ENCODE assay signal across 14 cellular contexts in the genomic region with DNA sequence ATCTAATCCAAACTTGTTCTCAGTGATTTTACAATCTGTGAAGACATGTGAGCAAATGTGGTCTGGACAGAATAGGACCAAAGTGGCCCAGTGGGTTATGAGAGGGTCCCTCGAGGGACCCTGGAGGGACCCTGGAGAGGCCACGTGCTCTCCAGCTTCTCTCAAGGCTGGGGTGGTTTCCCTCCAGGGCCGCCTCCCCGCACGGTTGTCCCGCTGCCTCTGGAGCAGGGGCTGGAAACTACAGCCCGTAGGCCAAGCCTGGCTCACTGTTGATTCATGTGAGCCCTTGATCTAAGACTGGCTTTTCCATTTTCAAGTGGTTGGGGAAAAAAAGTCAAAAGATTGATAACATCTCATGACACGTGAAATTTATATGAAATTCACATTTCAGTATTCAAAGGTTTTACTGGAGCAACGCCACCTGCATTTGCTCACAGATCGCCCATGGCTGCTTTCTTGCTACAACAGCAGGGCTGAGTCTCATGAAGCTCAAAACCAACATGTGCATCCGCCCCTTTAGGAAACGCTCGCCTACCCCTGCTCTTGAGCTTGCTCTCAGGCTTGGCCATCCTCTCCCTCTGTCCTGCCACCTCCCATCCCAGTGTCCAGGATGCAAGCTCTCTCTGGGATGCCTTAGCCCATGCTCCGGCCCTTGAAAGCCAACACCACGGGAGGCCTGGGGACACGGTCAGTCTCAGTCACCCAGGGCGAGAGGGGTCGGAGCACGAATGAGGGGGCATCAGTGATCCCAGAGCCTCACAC. TPM values are rescaled to one million over a fixed set of nuclear protein-coding genes. Genes with fewer than 3 reads are reported as not detected.
"Had no signal": no experiment of that assay in that cellular context is flagged by ENCODE, and none has a peak within 500 bp of the region (broad histone marks: within the 10 kb centered on the region; RNA-seq: fewer than 3 reads in every experiment).

No MANE protein-coding gene starts in this region.

- H3K4me3 ChIP-seq: dorsolateral prefrontal cortex, SJCRH30, smooth muscle cell, transverse colon had no signal

- H3K36me3 ChIP-seq: SJCRH30, transverse colon had no signal

- H3K36me3 Mint-ChIP-seq: naive B cell; stimulated activated naive B cell treated with anti-CD40 and anti-IgM and Interleukin-4, amounts not matched to agents 10 μg/mL and 1 μg/mL and 100 μg/mL, for 72 hours had no signal

- H3K4me1 ChIP-seq: SJCRH30 had no signal

- H3K27ac ChIP-seq: dorsolateral prefrontal cortex, SJCRH30, transverse colon had no signal

- H3K4me3 Mint-ChIP-seq: activated naive CD4-positive, alpha-beta T cell treated with anti-CD3 and anti-CD28 coated beads for 36 hours; activated T-helper 1 cell treated with anti-CD3 and anti-CD28 coated beads, Interleukin-12 subunit alpha, Interleukin-12 subunit beta, Interleukin-2, Interleukin-4 antibody, amounts not matched to agents 30 ng/mL and 10 ng/mL and 1 ng/mL, durations not matched to agents 14 hours and 24 hours and 36 hours; stimulated activated naive B cell treated with anti-CD40 and anti-IgM and Interleukin-4, amounts not matched to agents 10 μg/mL and 1 μg/mL and 100 μg/mL, for 72 hours had no signal

- H3K27ac Mint-ChIP-seq: activated naive CD4-positive, alpha-beta T cell treated with anti-CD3 and anti-CD28 coated beads for 36 hours; naive B cell; stimulated activated naive B cell treated with anti-CD40 and anti-IgM and Interleukin-4, amounts not matched to agents 10 μg/mL and 1 μg/mL and 100 μg/mL, for 72 hours had no signal

- H3K27me3 ChIP-seq: dorsolateral prefrontal cortex, SJCRH30, transverse colon had no signal

- H3K9me3 ChIP-seq: SJCRH30, transverse colon had no signal

- H3K4me2 ChIP-seq: smooth muscle cell had no signal

- DNase-seq: activated naive CD4-positive, alpha-beta T cell treated with anti-CD3 and anti-CD28 coated beads for 36 hours; naive B cell; SJCRH30; stimulated activated naive B cell treated with anti-CD40 and anti-IgM and Interleukin-4, amounts not matched to agents 10 μg/mL and 1 μg/mL and 100 μg/mL, for 72 hours; SW 1271; T1000; transverse colon had no signal

- H3K9me3 Mint-ChIP-seq: activated naive CD4-positive, alpha-beta T cell treated with anti-CD3 and anti-CD28 coated beads for 36 hours; activated T-helper 1 cell treated with anti-CD3 and anti-CD28 coated beads, Interleukin-12 subunit alpha, Interleukin-12 subunit beta, Interleukin-2, Interleukin-4 antibody, amounts not matched to agents 30 ng/mL and 10 ng/mL and 1 ng/mL, durations not matched to agents 14 hours and 24 hours and 36 hours had no signal

- ATAC-seq: esophagus mucosa; left ventricle myocardium superior; right cardiac atrium; stimulated activated naive B cell treated with anti-CD40 and anti-IgM and Interleukin-4, amounts not matched to agents 10 μg/mL and 1 μg/mL and 100 μg/mL, for 72 hours had no signal

RNA-seq across cellular contexts. Expression of gene LRTM2, which starts 12.1 kb away (rescaled TPM):
- total RNA-seq: activated naive CD4-positive, alpha-beta T cell treated with anti-CD3 and anti-CD28 coated beads for 36 hours; activated T-helper 1 cell treated with anti-CD3 and anti-CD28 coated beads, Interleukin-12 subunit alpha, Interleukin-12 subunit beta, Interleukin-2, Interleukin-4 antibody, amounts not matched to agents 30 ng/mL and 10 ng/mL and 1 ng/mL, durations not matched to agents 14 hours and 24 hours and 36 hours; esophagus mucosa; left ventricle myocardium superior; right cardiac atrium; SJCRH30; smooth muscle cell; transverse colon had no signal
- polyA plus RNA-seq: adipose tissue, right cardiac atrium, smooth muscle cell had no signal
